ENCODE assay signal across 20 cellular contexts in genomic region chr3:18546632-18547031, GRCh38.
"Had no signal": no experiment of that assay in that cellular context is flagged by ENCODE, and none has a peak within 500 bp of the region (broad histone marks: within the 10 kb centered on the region; RNA-seq: fewer than 3 reads in every experiment).

No MANE protein-coding gene starts in this region.

- H3K4me3 Mint-ChIP-seq: activated CD4-positive, alpha-beta T cell treated with anti-CD3 and anti-CD28 coated beads, Interleukin-2, amount 10 ng/mL, durations not matched to agents 7 days and 5 days; activated naive CD4-positive, alpha-beta T cell treated with anti-CD3 and anti-CD28 coated beads, Interleukin-2, amount 50 U/mL, for 24 hours; mesothelial cell of epicardium; naive thymus-derived CD8-positive, alpha-beta T cell; T-helper 1 cell treated with Interleukin-12 subunit alpha and Interleukin-12 subunit beta and Interleukin-4 antibody, amounts not matched to agents 30 μg/mL and 1 μg/mL, for 36 hours had no signal

- H3K27ac ChIP-seq: coronary artery, esophagus muscularis mucosa, gastrocnemius medialis, prostate gland, upper lobe of left lung had no signal

- H3K27me3 ChIP-seq: esophagus muscularis mucosa, gastrocnemius medialis, upper lobe of left lung had no signal

- ATAC-seq: gastrocnemius medialis; left ventricle myocardium superior; naive thymus-derived CD8-positive, alpha-beta T cell had no signal

- H3K4me1 Mint-ChIP-seq: activated naive CD4-positive, alpha-beta T cell treated with anti-CD3 and anti-CD28 coated beads, Interleukin-2, amount 50 U/mL, for 24 hours; mesothelial cell of epicardium; naive thymus-derived CD8-positive, alpha-beta T cell had no signal

- H3K27me3 Mint-ChIP-seq: activated CD4-positive, alpha-beta T cell treated with anti-CD3 and anti-CD28 coated beads, Interleukin-2, amount 10 ng/mL, durations not matched to agents 7 days and 5 days; activated naive CD4-positive, alpha-beta T cell treated with anti-CD3 and anti-CD28 coated beads, Interleukin-2, amount 50 U/mL, for 24 hours; naive thymus-derived CD8-positive, alpha-beta T cell had no signal

- H3K4me3 ChIP-seq: coronary artery, esophagus muscularis mucosa, gastrocnemius medialis, prostate gland, upper lobe of left lung had no signal

- H3K27ac Mint-ChIP-seq: activated CD4-positive, alpha-beta T cell treated with anti-CD3 and anti-CD28 coated beads, Interleukin-2, amount 10 ng/mL, durations not matched to agents 7 days and 5 days; activated naive CD4-positive, alpha-beta T cell treated with anti-CD3 and anti-CD28 coated beads, Interleukin-2, amount 50 U/mL, for 24 hours; mesothelial cell of epicardium; T-helper 1 cell treated with Interleukin-12 subunit alpha and Interleukin-12 subunit beta and Interleukin-4 antibody, amounts not matched to agents 30 μg/mL and 1 μg/mL, for 36 hours had no signal

- H3K4me1 ChIP-seq: esophagus muscularis mucosa, gastrocnemius medialis, prostate gland, upper lobe of left lung had no signal

- H3K36me3 Mint-ChIP-seq: mesothelial cell of epicardium had no signal

- H3K36me3 ChIP-seq: esophagus muscularis mucosa, gastrocnemius medialis, prostate gland, upper lobe of left lung had no signal

- DNase-seq: activated CD4-positive, alpha-beta T cell treated with anti-CD3 and anti-CD28 coated beads, Interleukin-2, amount 10 ng/mL, durations not matched to agents 7 days and 5 days; activated CD8-positive, alpha-beta memory T cell treated with anti-CD3 and anti-CD28 coated beads, Interleukin-2, amount 50 U/mL, for 4 hours; activated gamma-delta T cell; amniotic stem cell; gastrocnemius medialis; head of caudate nucleus; hypothalamus; left ventricle myocardium superior; mammary epithelial cell; naive thymus-derived CD8-positive, alpha-beta T cell; stimulated activated CD4-positive, alpha-beta T cell treated with anti-CD3 and anti-CD28 coated beads, Interleukin-2, amount 100 ng/mL, for 48 hours; stimulated activated CD8-positive, alpha-beta memory T cell treated with anti-CD3 and anti-CD28 coated beads, Interleukin-4, amount 100 ng/mL, for 48 hours; stimulated activated naive CD4-positive, alpha-beta T cell; upper lobe of left lung had no signal

- H3K9me3 ChIP-seq: esophagus muscularis mucosa, gastrocnemius medialis, prostate gland, upper lobe of left lung had no signal
